Comparison of ENCODE assay signal across 8 cellular contexts in genomic region chr18:46950064-46950656, GRCh38. TPM values are rescaled to one million over a fixed set of nuclear protein-coding genes. Genes with fewer than 3 reads are reported as not detected.
DNase-seq lines count a peak whose midpoint lies in the region; ATAC-seq, FAIRE-seq and TF ChIP-seq lines count a peak whose summit lies in the region.

No MANE protein-coding gene starts in this region.

- FAIRE-seq in small intestine (lab: Jason Lieb, UNC): no peak

- ATAC-seq in GM18502 (IDR thresholded peaks at IDR 0.05; ENCODE audit: poor library complexity, unreplicated experiment): no peak

- intact Hi-C loops in A673 (cut with micrococcal nuclease; ENCODE audit: unreplicated experiment): no loop called here
- intact Hi-C loops in esophagus muscularis mucosa (cut with DNase I): no loop called here

- CTCF ChIA-PET in A673 (lab: Charles Lee): interaction anchor here (0.6 kb wide), 1 partner anchor 628 kb away, joined by 4 read pairs; no protein-coding TSS in a partner anchor

- peak; percentile 52 for DNase-seq in A673 (ENCODE audit: low spot score)
- peak; percentile 26 for DNase-seq in NCI-H345 treated with DMSO at 0.1 percent for 48 hours (lab: John Stamatoyannopoulos, UW; ENCODE audit: unreplicated experiment)
- no peak for DNase-seq in esophagus muscularis mucosa (ENCODE audit: extremely low spot score)
- DNase-seq in stimulated activated CD4-positive, alpha-beta T cell treated with anti-CD3 and anti-CD28 coated beads, Interleukin-2, amount 100 ng/mL, for 48 hours: no peak
- DNase-seq in small intestine: no peak
- no peak for DNase-seq in retina

- H3K27ac ChIP-seq in A673 (ENCODE audit: low read depth, low read length, poor library complexity, severe bottlenecking) (no peak overlapping the region), esophagus muscularis mucosa (replicated peaks in 1 of 4) (no peak overlapping the region), small intestine (ENCODE audit: low read depth in 1 of 2, low read length in 1 of 2) (no peak overlapping the region)

- TF ChIP-seq POLR2A in esophagus muscularis mucosa (IDR thresholded peaks at IDR 0.05; ENCODE audit: low read depth): no peak

- H3K36me3 ChIP-seq in A673 (ENCODE audit: insufficient read depth, low read length, poor library complexity, severe bottlenecking) (no peaks in the 10 kb centered on the region), esophagus muscularis mucosa (no peaks in the 10 kb centered on the region), small intestine (ENCODE audit: control insufficient read depth in 2 of 2, insufficient read depth in 2 of 2, low read length in 2 of 2) (no peaks in the 10 kb centered on the region)

- H3K4me1 ChIP-seq in A673 (ENCODE audit: insufficient read depth, low read length, poor library complexity, severe bottlenecking): no peaks in the 10 kb centered on the region
- peaks cover 0 to 14% (median 7%) of the 10 kb centered on the region in 4 donors for H3K4me1 ChIP-seq in esophagus muscularis mucosa
- no peaks in the 10 kb centered on the region for H3K4me1 ChIP-seq in small intestine (ENCODE audit: control insufficient read depth in 2 of 2, insufficient read depth in 1 of 2, low read depth in 1 of 2, low read length in 1 of 2)

- H3K4me3 ChIP-seq in A673 (ENCODE audit: low read depth, low read length, poor library complexity, severe bottlenecking) (no peak overlapping the region), esophagus muscularis mucosa (no peak overlapping the region), small intestine (ENCODE audit: low read depth in 1 of 2, low read length in 2 of 2) (no peak overlapping the region)

- no TSS peak for BruUV-seq in A673 (replicated peaks; lab: Mats Ljungman, UMichigan)

- TF ChIP-seq CTCF in A673 (conservative IDR thresholded peaks at IDR 0.05; ENCODE audit: low read depth, low read length): peak; percentile 80
- TF ChIP-seq CTCF in GM12873 (IDR thresholded peaks at IDR 0.05; ENCODE audit: insufficient read depth, low read depth, low read length, missing control alignments): peak; percentile 63
- peak in 2 of 3 experiments; percentile 6 to 20 for TF ChIP-seq CTCF in esophagus muscularis mucosa (IDR thresholded peaks at IDR 0.05)

- POLR2A ChIA-PET in A673 (lab: Charles Lee; ENCODE audit: low non-redundant PET): no interaction called here

- H3K9me3 ChIP-seq in A673 (ENCODE audit: low read depth, low read length, poor library complexity, severe bottlenecking) (no peaks in the 10 kb centered on the region), esophagus muscularis mucosa (no peaks in the 10 kb centered on the region), small intestine (ENCODE audit: control insufficient read depth, low read depth) (no peaks in the 10 kb centered on the region)

- WGBS in esophagus muscularis mucosa: 71% methylated on average over 5 of the region's 5 CpGs
- WGBS in small intestine, 3 donors: 50 to 54% (median 51%) methylated on average over 5 of the region's 5 CpGs

- no peak for TF ChIP-seq EP300 in esophagus muscularis mucosa (IDR thresholded peaks at IDR 0.05)

- H3K27me3 ChIP-seq in A673 (replicated peaks; ENCODE audit: insufficient read depth, low read depth, low read length, poor library complexity): no peaks in the 10 kb centered on the region
- peaks cover 0 to 3% (median 0%) of the 10 kb centered on the region in 4 donors for H3K27me3 ChIP-seq in esophagus muscularis mucosa
- no peaks in the 10 kb centered on the region for H3K27me3 ChIP-seq in small intestine (ENCODE audit: control insufficient read depth in 2 of 2, insufficient read depth in 2 of 2, low read length in 2 of 2)

RNA-seq across cellular contexts. Expression of gene KATNAL2, which starts 32.8 kb away (rescaled TPM):
- 10.6 and 15.4 TPM in 2 replicates for total RNA-seq in A673 (2021)
- total RNA-seq in esophagus muscularis mucosa: 1 to 10 TPM in 3 of 4 donors, under 1 TPM in 1; 0.50 to 5.0 (median 4.3) TPM
- polyA plus RNA-seq in small intestine: 1 to 10 TPM in 2 of 3 donors, not detected in 1; 1.6 to 2.9 TPM

RNA-seq across cellular contexts. Expression of gene PIAS2, which starts 32.9 kb away (rescaled TPM):
- total RNA-seq in A673 (2021) (72.8 and 78.7 TPM in 2 replicates), esophagus muscularis mucosa (10 to 100 TPM; 18.1 to 26.9 (median 25.4) TPM)
- 1 to 10 TPM; 2.5 to 5.6 (median 3.2) TPM for polyA plus RNA-seq in small intestine

Comparison
In these comparisons a context has a peak if more than half of its experiments do, and no peak if none do; other contexts are left out.
1. DNase-seq: peak in A673 (single experiment) and NCI-H345 treated with DMSO at 0.1 percent for 48 hours (single experiment); none in esophagus muscularis mucosa (single experiment), stimulated activated CD4-positive, alpha-beta T cell treated with anti-CD3 and anti-CD28 coated beads, Interleukin-2, amount 100 ng/mL, for 48 hours (0 of 2), small intestine (single experiment) and retina (single experiment).
2. CTCF ChIP-seq: peak in every context shown above with its lines; median percentile 80 in A673; 63 in GM12873; 13 in esophagus muscularis mucosa.